In the genomic region with DNA sequence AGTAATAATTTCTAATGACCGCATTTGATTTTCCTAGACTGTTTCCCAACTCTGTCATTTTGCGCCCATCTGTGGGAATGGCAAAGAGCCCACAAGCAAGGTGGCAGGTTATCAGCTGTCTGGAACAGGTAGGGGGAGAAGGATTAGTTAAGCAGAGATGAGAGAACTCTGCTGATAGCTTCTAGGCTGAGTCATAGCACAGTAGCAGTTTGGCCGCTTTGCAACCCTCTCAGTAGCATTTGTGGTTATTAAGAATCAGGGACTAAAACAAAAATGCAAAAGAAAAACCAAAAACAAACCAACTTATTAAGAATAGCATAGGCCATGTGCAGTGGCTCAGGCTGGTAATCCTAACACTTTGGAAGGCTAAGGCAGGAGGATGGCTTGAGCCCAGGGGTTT, we compare ENCODE assay signal across 14 cellular contexts.
"Had no signal": no experiment of that assay in that cellular context is flagged by ENCODE, and none has a peak within 500 bp of the region (broad histone marks: within the 10 kb centered on the region; RNA-seq: fewer than 3 reads in every experiment).

No MANE protein-coding gene starts in this region.

- H3K4me3 ChIP-seq: gastrocnemius medialis, heart right ventricle, lung, pancreas, tibial artery had no signal

- H3K9me3 Mint-ChIP-seq: stimulated activated memory B cell treated with anti-CD40 and anti-IgM and Interleukin-4, amounts not matched to agents 10 μg/mL and 1 μg/mL and 100 μg/mL, for 72 hours had no signal

- H3K36me3 Mint-ChIP-seq: stimulated activated memory B cell treated with anti-CD40 and anti-IgM and Interleukin-4, amounts not matched to agents 10 μg/mL and 1 μg/mL and 100 μg/mL, for 72 hours had no signal

- H3K4me3 Mint-ChIP-seq: naive thymus-derived CD4-positive, alpha-beta T cell; stimulated activated memory B cell treated with anti-CD40 and anti-IgM and Interleukin-4, amounts not matched to agents 10 μg/mL and 1 μg/mL and 100 μg/mL, for 72 hours had no signal

- H3K27ac Mint-ChIP-seq: naive thymus-derived CD4-positive, alpha-beta T cell; stimulated activated memory B cell treated with anti-CD40 and anti-IgM and Interleukin-4, amounts not matched to agents 10 μg/mL and 1 μg/mL and 100 μg/mL, for 72 hours had no signal

- H3K4me1 Mint-ChIP-seq: naive thymus-derived CD4-positive, alpha-beta T cell; stimulated activated memory B cell treated with anti-CD40 and anti-IgM and Interleukin-4, amounts not matched to agents 10 μg/mL and 1 μg/mL and 100 μg/mL, for 72 hours had no signal

- H3K27me3 Mint-ChIP-seq: naive thymus-derived CD4-positive, alpha-beta T cell; stimulated activated memory B cell treated with anti-CD40 and anti-IgM and Interleukin-4, amounts not matched to agents 10 μg/mL and 1 μg/mL and 100 μg/mL, for 72 hours had no signal

- ATAC-seq: activated CD4-positive, CD25-positive, alpha-beta regulatory T cell treated with anti-CD3 and anti-CD28 coated beads, Interleukin-2, amount 50 U/mL, for 24 hours; gastrocnemius medialis; heart right ventricle; left colon; naive thymus-derived CD4-positive, alpha-beta T cell; pancreas; stimulated activated memory B cell treated with anti-CD40 and anti-IgM and Interleukin-4, amounts not matched to agents 10 μg/mL and 1 μg/mL and 100 μg/mL, for 72 hours had no signal

- DNase-seq: activated CD4-positive, alpha-beta T cell treated with anti-CD3 and anti-CD28 coated beads, Interleukin-2, amount 50 U/mL, for 1 hour; activated CD8-positive, alpha-beta memory T cell treated with anti-CD3 and anti-CD28 coated beads for 24 hours; activated naive CD4-positive, alpha-beta T cell; anterior cingulate cortex; gastrocnemius medialis; heart right ventricle; left colon; naive thymus-derived CD4-positive, alpha-beta T cell; pancreas; T1000; tibial artery had no signal
